ENCODE assay signal across 23 cellular contexts in genomic region chr18:61694236-61694635, GRCh38.
"Had no signal": no experiment of that assay in that cellular context is flagged by ENCODE, and none has a peak within 500 bp of the region (broad histone marks: within the 10 kb centered on the region; RNA-seq: fewer than 3 reads in every experiment).

No MANE protein-coding gene starts in this region.

- H2AFZ ChIP-seq: PC-9 had no signal

- ATAC-seq: activated CD8-positive, alpha-beta memory T cell treated with anti-CD3 and anti-CD28 coated beads, Interleukin-2, amount 10 ng/mL, durations not matched to agents 7 days and 5 days; activated naive CD4-positive, alpha-beta T cell treated with anti-CD3 and anti-CD28 coated beads, Interleukin-2, amount 50 U/mL, for 72 hours; activated naive CD8-positive, alpha-beta T cell treated with anti-CD3 and anti-CD28 coated beads, Interleukin-2, amount 50 U/mL, for 24 hours; activated T-cell treated with anti-CD3 and anti-CD28 coated beads, Interleukin-2, amount 50 U/mL, for 4 hours; T-cell had no signal

- H3K4me2 ChIP-seq: PC-9 had no signal

- H3K4me3 ChIP-seq: PC-9 had no signal

- DNase-seq: activated B cell treated with CpG ODN at 0.5 μM for 24 hours; activated CD4-positive, alpha-beta T cell treated with anti-CD3 and anti-CD28 coated beads for 1 hour; activated CD4-positive, alpha-beta T cell treated with anti-CD3 and anti-CD28 coated beads, Interleukin-2, amount 50 U/mL, for 48 hours; activated CD8-positive, alpha-beta memory T cell treated with anti-CD3 and anti-CD28 coated beads, Interleukin-2, amount 10 ng/mL, durations not matched to agents 7 days and 5 days; activated effector memory CD4-positive, alpha-beta T cell treated with anti-CD3 and anti-CD28 coated beads, Interleukin-2, amount 50 U/mL, for 16 hours; activated naive CD4-positive, alpha-beta T cell treated with Interleukin-2 at 50 U/mL for 16 hours; activated naive CD8-positive, alpha-beta T cell treated with anti-CD3 and anti-CD28 coated beads, Interleukin-2, amount 50 U/mL, for 24 hours; activated T-cell treated with anti-CD3 and anti-CD28 coated beads, Interleukin-2, amount 50 U/mL, for 4 hours; amniotic stem cell; brain microvascular endothelial cell; NCI-H1105 treated with DMSO at 0.1 percent for 48 hours; NCI-H1436 treated with DMSO at 0.1 percent for 48 hours; NCI-H187; NCI-H2081; NCI-H446; NCI-H524; PC-9; SHP77 treated with DMSO at 0.1 percent for 48 hours; T-cell; T-helper 2 cell; T1000 had no signal

- H3K27me3 ChIP-seq: brain microvascular endothelial cell had no signal

- FAIRE-seq: TTC549 had no signal

- H3K27ac ChIP-seq: brain microvascular endothelial cell, PC-9 had no signal

- H3K36me3 ChIP-seq: brain microvascular endothelial cell had no signal
